ENCODE assay signal across 22 cellular contexts in the genomic region with DNA sequence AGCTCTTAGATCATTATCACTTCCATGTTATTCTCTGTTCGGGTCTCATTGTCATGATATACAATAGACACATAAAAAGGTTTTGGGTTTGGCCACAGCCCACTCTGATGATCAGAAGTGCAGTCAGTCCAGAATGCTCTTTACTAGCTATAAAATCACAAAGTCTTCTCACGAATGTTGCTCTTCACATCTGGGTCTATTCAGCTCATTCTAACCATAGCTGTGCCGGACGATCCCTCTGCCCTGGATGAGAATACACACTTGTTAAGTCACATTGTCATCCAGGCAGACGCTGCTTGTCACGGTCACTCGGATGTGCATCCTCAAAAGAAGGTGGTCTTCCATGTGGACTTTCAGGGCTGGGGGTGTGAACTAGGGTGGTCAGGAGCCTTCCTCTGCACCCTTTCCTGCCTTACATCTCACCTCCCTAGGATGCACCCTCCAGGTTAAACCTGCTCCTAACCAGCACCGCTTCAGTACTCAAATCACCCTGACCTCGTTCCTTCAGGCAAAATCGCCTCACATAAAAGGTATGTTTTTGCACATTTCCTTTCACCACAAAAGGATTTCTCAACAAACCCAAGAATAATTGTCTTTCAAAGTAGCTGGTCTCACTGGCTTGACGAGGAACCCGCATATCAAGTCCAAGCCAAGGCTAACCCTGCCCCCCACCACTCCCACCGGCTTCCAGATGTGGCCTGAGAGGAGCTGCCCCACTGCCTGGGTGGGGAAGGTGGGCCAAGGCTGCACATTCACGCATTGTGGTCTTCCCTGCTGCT. TPM values are rescaled to one million over a fixed set of nuclear protein-coding genes. Genes with fewer than 3 reads are reported as not detected.
DNase-seq lines count a peak whose midpoint lies in the region; ATAC-seq and TF ChIP-seq lines count a peak whose summit lies in the region.
"Had no signal": no experiment of that assay in that cellular context is flagged by ENCODE, and none has a peak within 500 bp of the region (broad histone marks: within the 10 kb centered on the region; RNA-seq: fewer than 3 reads in every experiment).

No MANE protein-coding gene starts in this region.

- intact Hi-C loops in MCF 10A (cut with micrococcal nuclease) = no loop called here
- intact Hi-C loops in breast epithelium (cut with DNase I; ENCODE audit: low total_unique reads) = no loop called here
- intact Hi-C loops in lower leg skin (cut with DNase I; ENCODE audit: low total_unique reads) = no loop called here

- DNase-seq in MCF 10A (ENCODE audit: unreplicated experiment) (peak; percentile 9), breast epithelium (ENCODE audit: low spot score in 2 of 2) (no peak), WTC11 (ENCODE audit: low spot score) (no peak), NCI-H1092 (lab: John Stamatoyannopoulos, UW) (no peak), NCI-H2107 treated with DMSO at 0.1 percent for 48 hours (lab: John Stamatoyannopoulos, UW; ENCODE audit: unreplicated experiment) (no peak), progenitor cell of endocrine pancreas (ENCODE audit: low spot score, unreplicated experiment) (no peak), lower leg skin (ENCODE audit: low spot score in 2 of 2) (no peak)
- DNase-seq: activated CD8-positive, alpha-beta memory T cell treated with anti-CD3 and anti-CD28 coated beads, Interleukin-2, amount 50 U/mL, for 4 hours; activated effector memory CD4-positive, alpha-beta T cell treated with anti-CD3 and anti-CD28 coated beads, Interleukin-2, amount 50 U/mL, for 16 hours; activated naive CD8-positive, alpha-beta T cell treated with anti-CD3 and anti-CD28 coated beads, Interleukin-2, amount 50 U/mL, for 24 hours; cerebellar nuclear complex; effector CD4-positive, alpha-beta T cell; esophagus squamous epithelium; left colon; natural killer cell; NCI-H1694 treated with DMSO at 0.1 percent for 48 hours; NCI-H82; stimulated activated naive CD8-positive, alpha-beta T cell treated with anti-CD3 and anti-CD28 coated beads, Interleukin-15, amount 100 ng/mL, for 72 hours; T-helper 2 cell had no signal

- H3K4me3 ChIP-seq in breast epithelium (no peak overlapping the region), lower leg skin (ENCODE audit: low read depth, poor library complexity, severe bottlenecking) (no peak overlapping the region)
- H3K4me3 ChIP-seq: BLaER1, esophagus squamous epithelium, upper lobe of left lung had no signal

- H3K27ac ChIP-seq in breast epithelium = peak overlapping the region in 1 of 2 donors; percentile 2
- H3K27ac ChIP-seq: BLaER1, esophagus squamous epithelium, upper lobe of left lung had no signal

- no peaks in the 10 kb centered on the region for H3K9me3 ChIP-seq in breast epithelium
- H3K9me3 ChIP-seq: BLaER1, esophagus squamous epithelium, upper lobe of left lung had no signal

- WGBS in lower leg skin, 2 donors = 86% methylated on average over 14 of the region's 14 CpGs

- no peaks in the 10 kb centered on the region for H3K36me3 ChIP-seq in breast epithelium
- H3K36me3 ChIP-seq: upper lobe of left lung had no signal

- H3K27ac Mint-ChIP-seq in MCF 10A (ENCODE audit: low read depth, unreplicated experiment) = no peak overlapping the region
- H3K27ac Mint-ChIP-seq in WTC11 = peak overlapping the region; percentile 78
- H3K27ac Mint-ChIP-seq in progenitor cell of endocrine pancreas = no peak overlapping the region
- H3K27ac Mint-ChIP-seq: activated naive CD8-positive, alpha-beta T cell treated with anti-CD3 and anti-CD28 coated beads, Interleukin-2, amount 50 U/mL, for 24 hours; natural killer cell; stimulated activated naive CD8-positive, alpha-beta T cell treated with anti-CD3 and anti-CD28 coated beads, Interleukin-15, amount 100 ng/mL, for 72 hours had no signal

- H3K4me3 Mint-ChIP-seq in MCF 10A (ENCODE audit: unreplicated experiment) (no peak overlapping the region), WTC11 (no peak overlapping the region; the same call in 1 of the 2 replicates), progenitor cell of endocrine pancreas (ENCODE audit: low read depth) (no peak overlapping the region)
- H3K4me3 Mint-ChIP-seq: activated naive CD8-positive, alpha-beta T cell treated with anti-CD3 and anti-CD28 coated beads, Interleukin-2, amount 50 U/mL, for 24 hours; natural killer cell; stimulated activated naive CD8-positive, alpha-beta T cell treated with anti-CD3 and anti-CD28 coated beads, Interleukin-15, amount 100 ng/mL, for 72 hours had no signal

- H3K36me3 Mint-ChIP-seq in MCF 10A (ENCODE audit: insufficient read depth, unreplicated experiment) (no peaks in the 10 kb centered on the region), WTC11 (no peaks in the 10 kb centered on the region), progenitor cell of endocrine pancreas (ENCODE audit: insufficient read depth) (no peaks in the 10 kb centered on the region)
- H3K36me3 Mint-ChIP-seq: natural killer cell had no signal

- TF ChIP-seq CTCF in MCF 10A (IDR thresholded peaks at IDR 0.05; ENCODE audit: unreplicated experiment) (no peak), breast epithelium (IDR thresholded peaks at IDR 0.05) (no peak), WTC11 (IDR thresholded peaks at IDR 0.05) (no peak), progenitor cell of endocrine pancreas (IDR thresholded peaks at IDR 0.05; ENCODE audit: unreplicated experiment) (no peak), lower leg skin (IDR thresholded peaks at IDR 0.05) (no peak)

- H3K27me3 Mint-ChIP-seq in MCF 10A (ENCODE audit: insufficient read depth, unreplicated experiment) (no peaks in the 10 kb centered on the region), WTC11 (ENCODE audit: low read depth) (no peaks in the 10 kb centered on the region), progenitor cell of endocrine pancreas (peaks cover 13% of the 10 kb centered on the region)
- H3K27me3 Mint-ChIP-seq: activated naive CD8-positive, alpha-beta T cell treated with anti-CD3 and anti-CD28 coated beads, Interleukin-2, amount 50 U/mL, for 24 hours; stimulated activated naive CD8-positive, alpha-beta T cell treated with anti-CD3 and anti-CD28 coated beads, Interleukin-15, amount 100 ng/mL, for 72 hours had no signal

- peaks cover 0 to 6% of the 10 kb centered on the region in 2 donors for H3K4me1 ChIP-seq in breast epithelium
- H3K4me1 ChIP-seq: upper lobe of left lung had no signal

- no peaks in the 10 kb centered on the region for H3K27me3 ChIP-seq in breast epithelium
- H3K27me3 ChIP-seq: BLaER1, esophagus squamous epithelium, upper lobe of left lung had no signal

- H3K9me3 Mint-ChIP-seq in MCF 10A (ENCODE audit: unreplicated experiment) (no peaks in the 10 kb centered on the region), WTC11 (no peaks in the 10 kb centered on the region), progenitor cell of endocrine pancreas (ENCODE audit: low read depth) (no peaks in the 10 kb centered on the region)
- H3K9me3 Mint-ChIP-seq: activated naive CD8-positive, alpha-beta T cell treated with anti-CD3 and anti-CD28 coated beads, Interleukin-2, amount 50 U/mL, for 24 hours; natural killer cell; stimulated activated naive CD8-positive, alpha-beta T cell treated with anti-CD3 and anti-CD28 coated beads, Interleukin-15, amount 100 ng/mL, for 72 hours had no signal

- CTCF ChIA-PET in MCF 10A (lab: Yijun Ruan, JAX) (interaction anchor here (1.3 to 1.6 kb wide), 2 partner anchors 17 to 18 kb away, joined by 3 to 8 read pairs; no protein-coding TSS in a partner anchor), WTC11 (lab: Charles Lee) (interaction anchor here (0.6 to 2.1 kb wide), 10 partner anchors 10 to 164 kb away, joined by 3 to 7 read pairs (median 4); partner anchors contain the start of gene ANKH)

- H3K4me1 Mint-ChIP-seq in MCF 10A (ENCODE audit: insufficient read depth, unreplicated experiment) (peaks cover 23% of the 10 kb centered on the region), WTC11 (peaks cover 44% of the 10 kb centered on the region), progenitor cell of endocrine pancreas (ENCODE audit: low read depth) (peaks cover 19% of the 10 kb centered on the region)

- TF ChIP-seq POLR2A in breast epithelium (IDR thresholded peaks at IDR 0.05) = no peak
- no peak for TF ChIP-seq POLR2A in lower leg skin (IDR thresholded peaks at IDR 0.05)

- POLR2A ChIA-PET in MCF 10A (lab: Yijun Ruan, JAX) = interaction anchor here (1.1 to 2.3 kb wide), 2 partner anchors 9 to 10 kb away, joined by 3 to 9 read pairs; no protein-coding TSS in a partner anchor
- POLR2A ChIA-PET in WTC11 (lab: Charles Lee) = no interaction called here

- no TSS peak for BruUV-seq in MCF 10A (replicated peaks; lab: Mats Ljungman, UMichigan)

- ATAC-seq in WTC11 = peak; percentile 64
- peak; percentile 31 for ATAC-seq in esophagus mucosa
- ATAC-seq: activated naive CD8-positive, alpha-beta T cell treated with anti-CD3 and anti-CD28 coated beads, Interleukin-2, amount 50 U/mL, for 24 hours; left colon; natural killer cell; stimulated activated naive CD8-positive, alpha-beta T cell treated with anti-CD3 and anti-CD28 coated beads, Interleukin-15, amount 100 ng/mL, for 72 hours had no signal

TF ChIP-seq in WTC11, 78 proteins besides CTCF, POLR2A, EP300 and RAD21 (continues in another document):
- TF ChIP-seq NR1H2 (CRISPR knock-in tag; IDR thresholded peaks at IDR 0.05) (no peak), USF1 (CRISPR knock-in tag; IDR thresholded peaks at IDR 0.05) (no peak), ESRRA (CRISPR knock-in tag; IDR thresholded peaks at IDR 0.05; ENCODE audit: borderline replicate concordance) (no peak), ZNF423 (CRISPR knock-in tag; IDR thresholded peaks at IDR 0.05) (no peak)

RNA-seq across cellular contexts. Expression of gene ANKH, which starts 21.9 kb away (rescaled TPM):
- total RNA-seq in MCF 10A (2022) (51.3 and 65.7 TPM in 2 replicates), breast epithelium (10 to 100 TPM; 31.5 to 83.1 (median 52.1) TPM), WTC11 (2021) (16.9 to 19.6 TPM (median 18.6 TPM) in 3 replicates), esophagus mucosa (25.5 TPM), progenitor cell of endocrine pancreas (29.9 and 32.6 TPM in 2 replicates), lower leg skin (10 to 100 TPM; 44.0 to 84.8 (median 67.9) TPM)
